11 cellular contexts compared by ENCODE assay signal in genomic region chr5:150447188-150447587, GRCh38. TPM values are rescaled to one million over a fixed set of nuclear protein-coding genes. Genes with fewer than 3 reads are reported as not detected.
A peak's percentile ranks its signal among the peaks of the same experiment; 100 is the strongest.
DNase-seq lines count a peak whose midpoint lies in the region; ATAC-seq and TF ChIP-seq lines count a peak whose summit lies in the region.
"Had no signal": no experiment of that assay in that cellular context is flagged by ENCODE, and none has a peak within 500 bp of the region (broad histone marks: within the 10 kb centered on the region; RNA-seq: fewer than 3 reads in every experiment).

No MANE protein-coding gene starts in this region.

- no peaks in the 10 kb centered on the region for H3K9me3 Mint-ChIP-seq in activated CD8-positive, alpha-beta T cell treated with anti-CD3 and anti-CD28 coated beads, Interleukin-2, amount 10 ng/mL, durations not matched to agents 7 days and 5 days (ENCODE audit: insufficient read depth)
- H3K9me3 Mint-ChIP-seq in mesothelial cell of epicardium, result peaks cover 4% of the 10 kb centered on the region

- CTCF ChIA-PET in activated CD8-positive, alpha-beta T cell treated with anti-CD3 and anti-CD28 coated beads, Interleukin-2, amount 10 ng/mL, durations not matched to agents 7 days and 5 days (lab: Charles Lee), result interaction anchor here (1.0 to 1.1 kb wide), 2 partner anchors 36 to 96 kb away, joined by 3 read pairs; no protein-coding TSS in a partner anchor

- peaks cover 63% of the 10 kb centered on the region for H3K4me1 ChIP-seq in BLaER1

- H3K4me2 ChIP-seq in BLaER1, result peak overlapping the region; percentile 97

- H3K4me3 ChIP-seq in BLaER1, result peak overlapping the region; percentile 89

- no peaks in the 10 kb centered on the region for H3K27me3 ChIP-seq in BLaER1

- ATAC-seq in GM18505 (IDR thresholded peaks at IDR 0.05; ENCODE audit: unreplicated experiment) (no peak), GM19452 (IDR thresholded peaks at IDR 0.05; ENCODE audit: unreplicated experiment) (no peak)
- ATAC-seq in activated CD8-positive, alpha-beta T cell treated with anti-CD3 and anti-CD28 coated beads, Interleukin-2, amount 10 ng/mL, durations not matched to agents 7 days and 5 days, result no peak

- no peaks in the 10 kb centered on the region for H3K27me3 Mint-ChIP-seq in activated CD8-positive, alpha-beta T cell treated with anti-CD3 and anti-CD28 coated beads, Interleukin-2, amount 10 ng/mL, durations not matched to agents 7 days and 5 days (ENCODE audit: low read depth)
- no peaks in the 10 kb centered on the region for H3K27me3 Mint-ChIP-seq in mesothelial cell of epicardium (ENCODE audit: low read depth)

- H3K27ac ChIP-seq in BLaER1, result no peak overlapping the region

- no peak overlapping the region for H3K27ac Mint-ChIP-seq in activated CD8-positive, alpha-beta T cell treated with anti-CD3 and anti-CD28 coated beads, Interleukin-2, amount 10 ng/mL, durations not matched to agents 7 days and 5 days
- peak overlapping the region; percentile 100 for H3K27ac Mint-ChIP-seq in mesothelial cell of epicardium

- H3K36me3 ChIP-seq in BLaER1, result peaks cover 58% of the 10 kb centered on the region

- H3K4me3 Mint-ChIP-seq in activated CD8-positive, alpha-beta T cell treated with anti-CD3 and anti-CD28 coated beads, Interleukin-2, amount 10 ng/mL, durations not matched to agents 7 days and 5 days, result peak overlapping the region; percentile 91
- peak overlapping the region; percentile 99 for H3K4me3 Mint-ChIP-seq in mesothelial cell of epicardium

- no peak for TF ChIP-seq CTCF in mesothelial cell of epicardium (IDR thresholded peaks at IDR 0.05; ENCODE audit: unreplicated experiment)

- H3K36me3 Mint-ChIP-seq in activated CD8-positive, alpha-beta T cell treated with anti-CD3 and anti-CD28 coated beads, Interleukin-2, amount 10 ng/mL, durations not matched to agents 7 days and 5 days (ENCODE audit: low read depth), result peaks cover 64% of the 10 kb centered on the region
- H3K36me3 Mint-ChIP-seq in mesothelial cell of epicardium, result peaks cover 32% of the 10 kb centered on the region

- DNase-seq in activated CD8-positive, alpha-beta T cell treated with anti-CD3 and anti-CD28 coated beads, Interleukin-2, amount 10 ng/mL, durations not matched to agents 7 days and 5 days, result no peak
- DNase-seq in mesothelial cell of epicardium (ENCODE audit: low spot score in 2 of 2, unreplicated experiment in 2 of 2) (no peak), NCI-H1092 (lab: John Stamatoyannopoulos, UW) (no peak), 8988T (no peak), NCI-H1092 treated with DMSO at 0.1 percent for 48 hours (lab: John Stamatoyannopoulos, UW) (no peak)
- DNase-seq: foreskin fibroblast, NCI-H1930, OCI-M1 had no signal

- H3K9me3 ChIP-seq in BLaER1, result no peaks in the 10 kb centered on the region; the same call in 1 of the 2 replicates

- peak; percentile 4 for TF ChIP-seq POLR2A in GM18505 (IDR thresholded peaks at IDR 0.05; ENCODE audit: borderline replicate concordance, extremely low read depth, insufficient read depth, insufficient read length)

- H3K9ac ChIP-seq in BLaER1, result peak overlapping the region; percentile 99; the same call in 1 of the 2 replicates

- POLR2A ChIA-PET in activated CD8-positive, alpha-beta T cell treated with anti-CD3 and anti-CD28 coated beads, Interleukin-2, amount 10 ng/mL, durations not matched to agents 7 days and 5 days (lab: Charles Lee), result interaction anchor here (1.5 kb wide), 1 partner anchor 35 kb away, joined by 12 read pairs; the partner anchor contains the start of gene CD74

- H4K20me1 ChIP-seq in BLaER1, result peaks cover 72% of the 10 kb centered on the region

- H3K4me1 Mint-ChIP-seq in activated CD8-positive, alpha-beta T cell treated with anti-CD3 and anti-CD28 coated beads, Interleukin-2, amount 10 ng/mL, durations not matched to agents 7 days and 5 days (ENCODE audit: low read depth), result peaks cover 45% of the 10 kb centered on the region
- peaks cover 15% of the 10 kb centered on the region for H3K4me1 Mint-ChIP-seq in mesothelial cell of epicardium

RNA-seq across cellular contexts. Expression of gene RPS14, which starts 2.4 kb away (rescaled TPM):
- total RNA-seq in activated CD8-positive, alpha-beta T cell treated with anti-CD3 and anti-CD28 coated beads, Interleukin-2, amount 10 ng/mL, durations not matched to agents 7 days and 5 days, result 1,000 to 10,000 TPM; 2,046 to 2,123 TPM
- total RNA-seq in mesothelial cell of epicardium, result 2,586 to 2,705 TPM (median 2,627 TPM) in 3 replicates

RNA-seq across cellular contexts. Expression of gene CD74, which starts 34.5 kb away (rescaled TPM):
- total RNA-seq in activated CD8-positive, alpha-beta T cell treated with anti-CD3 and anti-CD28 coated beads, Interleukin-2, amount 10 ng/mL, durations not matched to agents 7 days and 5 days, result 100 to 1,000 TPM; 395 to 407 TPM
- 16.1 to 17.1 TPM (median 16.9 TPM) in 3 replicates for total RNA-seq in mesothelial cell of epicardium

Comparison
In these comparisons a context has a peak if more than half of its experiments do, and no peak if none do; other contexts are left out.
1. RNA of gene CD74, which starts 34.5 kb away (total RNA-seq): 395 to 407 TPM in activated CD8-positive, alpha-beta T cell treated with anti-CD3 and anti-CD28 coated beads, Interleukin-2, amount 10 ng/mL, durations not matched to agents 7 days and 5 days; 16.1 to 17.1 TPM in mesothelial cell of epicardium; every median in the first group is over 10 times any median in the second.